In genomic region chr16:52578007-52578828, GRCh38 we compare ENCODE assay signal across 1 cellular context.
TF ChIP-seq lines count a peak whose summit lies in the region.

No MANE protein-coding gene starts in this region.

TF ChIP-seq in HepG2, 621 proteins besides CTCF, POLR2A, EP300 and RAD21 (continued from another document and continues in another):
- TF ChIP-seq MNT (IDR thresholded peaks at IDR 0.05) (no peak), ZC3H4 (CRISPR knock-in tag; IDR thresholded peaks at IDR 0.05; ENCODE audit: borderline replicate concordance) (no peak), PHF8 (CRISPR knock-in tag; IDR thresholded peaks at IDR 0.05) (no peak; the same call in 1 of the 2 replicates), ERF (CRISPR knock-in tag; IDR thresholded peaks at IDR 0.05) (peak; percentile 61; the same call in 1 of the 2 replicates), MTERF4 (CRISPR knock-in tag; IDR thresholded peaks at IDR 0.05) (no peak), ZFY (CRISPR knock-in tag; IDR thresholded peaks at IDR 0.05) (peak; percentile 49), CBX5 (CRISPR knock-in tag; IDR thresholded peaks at IDR 0.05; ENCODE audit: borderline replicate concordance) (peak; percentile 58; the same call in 1 of the 2 replicates), ZNF350 (CRISPR knock-in tag; IDR thresholded peaks at IDR 0.05; ENCODE audit: borderline replicate concordance, low read depth) (no peak), ZMYM4 (CRISPR knock-in tag; IDR thresholded peaks at IDR 0.05) (peak; percentile 37; the same call in 1 of the 2 replicates), ETV5 (CRISPR knock-in tag; IDR thresholded peaks at IDR 0.05; ENCODE audit: borderline replicate concordance) (peak; percentile 92; the same call in 1 of the 2 replicates), ZNF121 (CRISPR knock-in tag; IDR thresholded peaks at IDR 0.05) (peak; percentile 32; the same call in 1 of the 2 replicates), ZNF75D (CRISPR knock-in tag; IDR thresholded peaks at IDR 0.05; ENCODE audit: borderline replicate concordance) (no peak), POGZ (CRISPR knock-in tag; IDR thresholded peaks at IDR 0.05) (peak; percentile 65), ELF3 (CRISPR knock-in tag; IDR thresholded peaks at IDR 0.05) (peak; percentile 92), ZNF230 (CRISPR knock-in tag; IDR thresholded peaks at IDR 0.05) (no peak), RORA (CRISPR knock-in tag; IDR thresholded peaks at IDR 0.05) (peak; percentile 60; the same call in 1 of the 2 replicates), ZNF263 (CRISPR knock-in tag; IDR thresholded peaks at IDR 0.05) (no peak), NFYC (CRISPR knock-in tag; IDR thresholded peaks at IDR 0.05) (0 out of 2 replicates have a peak, but pooled peaks have one; percentile 11), NONO (IDR thresholded peaks at IDR 0.05) (no peak), NONO (CRISPR knock-in tag; conservative IDR thresholded peaks at IDR 0.05) (no peak; the same call in 1 of the 2 replicates), ZNF691 (CRISPR knock-in tag; IDR thresholded peaks at IDR 0.05; ENCODE audit: borderline replicate concordance, low read depth) (peak; percentile 65; the same call in 1 of the 2 replicates), HDAC2 (CRISPR knock-in tag; IDR thresholded peaks at IDR 0.05) (peak; percentile 86), ATF3 (CRISPR knock-in tag; IDR thresholded peaks at IDR 0.05) (no peak), YY1 (IDR thresholded peaks at IDR 0.05; ENCODE audit: insufficient read depth, insufficient replicate concordance, low read depth, low read length) (no peak), ISX (CRISPR knock-in tag; conservative IDR thresholded peaks at IDR 0.05) (no peak), HMG20A (CRISPR knock-in tag; IDR thresholded peaks at IDR 0.05; ENCODE audit: borderline replicate concordance) (peak; percentile 82), ZFX (CRISPR knock-in tag; IDR thresholded peaks at IDR 0.05; ENCODE audit: low read depth) (peak; percentile 53), EEA1 (CRISPR knock-in tag; IDR thresholded peaks at IDR 0.05; ENCODE audit: borderline replicate concordance) (no peak), ZNF547 (CRISPR knock-in tag; IDR thresholded peaks at IDR 0.05) (no peak), ARNT (IDR thresholded peaks at IDR 0.05) (no peak), ZNF839 (CRISPR knock-in tag; IDR thresholded peaks at IDR 0.05; ENCODE audit: borderline replicate concordance) (no peak), ZIK1 (CRISPR knock-in tag; IDR thresholded peaks at IDR 0.05; ENCODE audit: borderline replicate concordance, low read depth) (no peak), ZNF569 (CRISPR knock-in tag; IDR thresholded peaks at IDR 0.05; ENCODE audit: borderline replicate concordance) (no peak), POLR2AphosphoS2 (IDR thresholded peaks at IDR 0.05; ENCODE audit: low read depth, low read length) (no peak), TCF12 (IDR thresholded peaks at IDR 0.05) (no peak), TCF12 (CRISPR knock-in tag; IDR thresholded peaks at IDR 0.05) (no peak; the same call in 1 of the 2 replicates), ZBTB25 (CRISPR knock-in tag; IDR thresholded peaks at IDR 0.05) (no peak; the same call in 1 of the 2 replicates), NFE2L1 (CRISPR knock-in tag; IDR thresholded peaks at IDR 0.05; ENCODE audit: borderline replicate concordance) (no peak), ETV6 (CRISPR knock-in tag; conservative IDR thresholded peaks at IDR 0.05) (no peak; the same call in 1 of the 2 replicates), ZNF749 (CRISPR knock-in tag; IDR thresholded peaks at IDR 0.05; ENCODE audit: borderline replicate concordance) (no peak; the same call in 1 of the 2 replicates), ZNF563 (CRISPR knock-in tag; IDR thresholded peaks at IDR 0.05) (no peak), ZNF207 (IDR thresholded peaks at IDR 0.05; ENCODE audit: borderline replicate concordance) (no peak), DPF2 (CRISPR knock-in tag; IDR thresholded peaks at IDR 0.05; ENCODE audit: borderline replicate concordance, low read depth) (peak; percentile 37; the same call in 1 of the 2 replicates), MED8 (CRISPR knock-in tag; IDR thresholded peaks at IDR 0.05; ENCODE audit: insufficient replicate concordance) (no peak), ZNF362 (CRISPR knock-in tag; IDR thresholded peaks at IDR 0.05; ENCODE audit: borderline replicate concordance) (peak; percentile 44; the same call in 1 of the 2 replicates), THAP8 (CRISPR knock-in tag; IDR thresholded peaks at IDR 0.05; ENCODE audit: borderline replicate concordance) (no peak), USF2 (IDR thresholded peaks at IDR 0.05; ENCODE audit: low read depth, low read length) (no peak), USF2 (CRISPR knock-in tag; IDR thresholded peaks at IDR 0.05; ENCODE audit: borderline replicate concordance) (no peak), ZNF646 (CRISPR knock-in tag; IDR thresholded peaks at IDR 0.05) (no peak; the same call in 1 of the 2 replicates), JUND (CRISPR knock-in tag; IDR thresholded peaks at IDR 0.05) (no peak), ZNF441 (CRISPR knock-in tag; IDR thresholded peaks at IDR 0.05; ENCODE audit: borderline replicate concordance) (no peak), ZFYVE20 (CRISPR knock-in tag; IDR thresholded peaks at IDR 0.05; ENCODE audit: borderline replicate concordance, low read depth) (no peak), ZNF580 (CRISPR knock-in tag; IDR thresholded peaks at IDR 0.05; ENCODE audit: borderline replicate concordance, low read depth) (peak; percentile 30; the same call in 1 of the 2 replicates), CHCHD3 (CRISPR knock-in tag; IDR thresholded peaks at IDR 0.05) (no peak), ZNF383 (CRISPR knock-in tag; IDR thresholded peaks at IDR 0.05; ENCODE audit: borderline replicate concordance) (no peak), ZNF20 (CRISPR knock-in tag; IDR thresholded peaks at IDR 0.05) (no peak)
